20 cellular contexts compared by ENCODE assay signal in genomic region chr6:10597499-10598001, GRCh38.
"Had no signal": no experiment of that assay in that cellular context is flagged by ENCODE, and none has a peak within 500 bp of the region (broad histone marks: within the 10 kb centered on the region; RNA-seq: fewer than 3 reads in every experiment).

No MANE protein-coding gene starts in this region.

- H3K9me3 Mint-ChIP-seq: activated B cell treated with CpG ODN at 0.5 μM for 24 hours; activated CD4-positive, alpha-beta memory T cell treated with anti-CD3 and anti-CD28 coated beads, Interleukin-2, amount 10 ng/mL, durations not matched to agents 7 days and 5 days; activated naive CD4-positive, alpha-beta T cell treated with anti-CD3 and anti-CD28 coated beads, Interleukin-2, amount 10 ng/mL, durations not matched to agents 7 days and 5 days; activated T-cell treated with anti-CD3 and anti-CD28 coated beads, Interleukin-2, amount 50 U/mL, for 24 hours; mesothelial cell of epicardium; neural crest cell; stimulated activated naive CD8-positive, alpha-beta T cell treated with anti-CD3 and anti-CD28 coated beads, Interleukin-15, amount 100 ng/mL, for 72 hours; T-cell; type B pancreatic cell had no signal

- H3K36me3 Mint-ChIP-seq: activated naive CD4-positive, alpha-beta T cell treated with anti-CD3 and anti-CD28 coated beads, Interleukin-2, amount 10 ng/mL, durations not matched to agents 7 days and 5 days; T-cell; type B pancreatic cell had no signal

- H3K27me3 ChIP-seq: right atrium auricular region, suprapubic skin had no signal

- H3K4me3 Mint-ChIP-seq: activated B cell treated with CpG ODN at 0.5 μM for 24 hours; activated CD4-positive, alpha-beta memory T cell treated with anti-CD3 and anti-CD28 coated beads, Interleukin-2, amount 10 ng/mL, durations not matched to agents 7 days and 5 days; activated naive CD4-positive, alpha-beta T cell treated with anti-CD3 and anti-CD28 coated beads, Interleukin-2, amount 10 ng/mL, durations not matched to agents 7 days and 5 days; activated T-cell treated with anti-CD3 and anti-CD28 coated beads, Interleukin-2, amount 50 U/mL, for 24 hours; mesothelial cell of epicardium; neural crest cell; stimulated activated naive CD8-positive, alpha-beta T cell treated with anti-CD3 and anti-CD28 coated beads, Interleukin-15, amount 100 ng/mL, for 72 hours; T-cell; type B pancreatic cell had no signal

- ATAC-seq: stimulated activated naive CD8-positive, alpha-beta T cell treated with anti-CD3 and anti-CD28 coated beads, Interleukin-15, amount 100 ng/mL, for 72 hours; T-cell had no signal

- H3K4me1 ChIP-seq: right atrium auricular region, suprapubic skin had no signal

- H3K4me3 ChIP-seq: coronary artery, lung, right atrium auricular region, skin epidermis, suprapubic skin had no signal

- H3K4me1 Mint-ChIP-seq: neural crest cell; stimulated activated naive CD8-positive, alpha-beta T cell treated with anti-CD3 and anti-CD28 coated beads, Interleukin-15, amount 100 ng/mL, for 72 hours; T-cell had no signal

- H3K27ac Mint-ChIP-seq: activated B cell treated with CpG ODN at 0.5 μM for 24 hours; activated CD4-positive, alpha-beta memory T cell treated with anti-CD3 and anti-CD28 coated beads, Interleukin-2, amount 10 ng/mL, durations not matched to agents 7 days and 5 days; activated naive CD4-positive, alpha-beta T cell treated with anti-CD3 and anti-CD28 coated beads, Interleukin-2, amount 10 ng/mL, durations not matched to agents 7 days and 5 days; activated T-cell treated with anti-CD3 and anti-CD28 coated beads, Interleukin-2, amount 50 U/mL, for 24 hours; progenitor cell of endocrine pancreas; stimulated activated naive CD8-positive, alpha-beta T cell treated with anti-CD3 and anti-CD28 coated beads, Interleukin-15, amount 100 ng/mL, for 72 hours; T-cell; type B pancreatic cell had no signal

- DNase-seq: activated B cell treated with CpG ODN at 0.5 μM for 24 hours; activated CD4-positive, alpha-beta memory T cell treated with anti-CD3 and anti-CD28 coated beads, Interleukin-2, amount 10 ng/mL, durations not matched to agents 7 days and 5 days; activated CD4-positive, alpha-beta T cell treated with anti-CD3 and anti-CD28 coated beads for 4 hours; activated effector memory CD4-positive, alpha-beta T cell treated with Interleukin-2 at 50 U/mL for 16 hours; activated naive CD4-positive, alpha-beta T cell treated with anti-CD3 and anti-CD28 coated beads, Interleukin-2, amount 10 ng/mL, durations not matched to agents 7 days and 5 days; activated T-cell treated with anti-CD3 and anti-CD28 coated beads, Interleukin-2, amount 50 U/mL, for 24 hours; aorta; stimulated activated CD4-positive, alpha-beta T cell treated with anti-CD3 and anti-CD28 coated beads, Interleukin-15, amount 100 ng/mL, for 24 hours; stimulated activated CD4-positive, alpha-beta T cell treated with anti-CD3 and anti-CD28 coated beads, Interleukin-2, amount 100 ng/mL, for 48 hours; stimulated activated naive CD8-positive, alpha-beta T cell treated with anti-CD3 and anti-CD28 coated beads, Interleukin-15, amount 100 ng/mL, for 72 hours; T-cell had no signal

- H3K27me3 Mint-ChIP-seq: activated B cell treated with CpG ODN at 0.5 μM for 24 hours; activated CD4-positive, alpha-beta memory T cell treated with anti-CD3 and anti-CD28 coated beads, Interleukin-2, amount 10 ng/mL, durations not matched to agents 7 days and 5 days; activated naive CD4-positive, alpha-beta T cell treated with anti-CD3 and anti-CD28 coated beads, Interleukin-2, amount 10 ng/mL, durations not matched to agents 7 days and 5 days; activated T-cell treated with anti-CD3 and anti-CD28 coated beads, Interleukin-2, amount 50 U/mL, for 24 hours; stimulated activated naive CD8-positive, alpha-beta T cell treated with anti-CD3 and anti-CD28 coated beads, Interleukin-15, amount 100 ng/mL, for 72 hours; T-cell; type B pancreatic cell had no signal

- H3K27ac ChIP-seq: coronary artery, right atrium auricular region, suprapubic skin had no signal

- H3K9me3 ChIP-seq: right atrium auricular region, suprapubic skin had no signal

- H3K36me3 ChIP-seq: right atrium auricular region, suprapubic skin had no signal
